23 cellular contexts compared by ENCODE assay signal in genomic region chr11:113623114-113623513, GRCh38.
"Had no signal": no experiment of that assay in that cellular context is flagged by ENCODE, and none has a peak within 500 bp of the region (broad histone marks: within the 10 kb centered on the region; RNA-seq: fewer than 3 reads in every experiment).

No MANE protein-coding gene starts in this region.

- DNase-seq: activated CD4-positive, alpha-beta memory T cell treated with anti-CD3 and anti-CD28 coated beads, Interleukin-2, amount 10 ng/mL, durations not matched to agents 7 days and 5 days; activated CD4-positive, alpha-beta T cell treated with anti-CD3 and anti-CD28 coated beads for 48 hours; activated CD8-positive, alpha-beta memory T cell treated with anti-CD3 and anti-CD28 coated beads, Interleukin-2, amount 10 ng/mL, durations not matched to agents 7 days and 5 days; activated gamma-delta T cell treated with Interleukin-2 at 50 U/mL for 16 hours; heart right ventricle; kidney; lower lobe of right lung; mesendoderm; mucosa of descending colon; occipital lobe; right lobe of liver; small intestine; stimulated activated CD4-positive, alpha-beta T cell treated with anti-CD3 and anti-CD28 coated beads, Interleukin-2, amount 100 ng/mL, for 24 hours; stomach; T-helper 9 cell; trophoblast cell had no signal

- H3K4me3 Mint-ChIP-seq: activated CD4-positive, alpha-beta memory T cell treated with anti-CD3 and anti-CD28 coated beads, Interleukin-2, amount 10 ng/mL, durations not matched to agents 7 days and 5 days; activated CD8-positive, alpha-beta memory T cell treated with anti-CD3 and anti-CD28 coated beads, Interleukin-2, amount 10 ng/mL, durations not matched to agents 7 days and 5 days; activated naive CD4-positive, alpha-beta T cell treated with anti-CD3 and anti-CD28 coated beads, Interleukin-2, amount 50 U/mL, for 24 hours; stimulated activated effector memory CD8-positive, alpha-beta T cell treated with anti-CD3 and anti-CD28 coated beads, Interleukin-12 subunit alpha, Interleukin-12 subunit beta, amount 100 ng/mL, for 72 hours had no signal

- ATAC-seq: activated CD8-positive, alpha-beta memory T cell treated with anti-CD3 and anti-CD28 coated beads, Interleukin-2, amount 10 ng/mL, durations not matched to agents 7 days and 5 days; heart right ventricle; left lobe of liver; lower lobe of right lung; mucosa of descending colon; right lobe of liver; stimulated activated effector memory CD8-positive, alpha-beta T cell treated with anti-CD3 and anti-CD28 coated beads, Interleukin-12 subunit alpha, Interleukin-12 subunit beta, amount 100 ng/mL, for 72 hours had no signal

- H3K27ac Mint-ChIP-seq: activated CD4-positive, alpha-beta memory T cell treated with anti-CD3 and anti-CD28 coated beads, Interleukin-2, amount 10 ng/mL, durations not matched to agents 7 days and 5 days; activated CD8-positive, alpha-beta memory T cell treated with anti-CD3 and anti-CD28 coated beads, Interleukin-2, amount 10 ng/mL, durations not matched to agents 7 days and 5 days; activated naive CD4-positive, alpha-beta T cell treated with anti-CD3 and anti-CD28 coated beads, Interleukin-2, amount 50 U/mL, for 24 hours; stimulated activated effector memory CD8-positive, alpha-beta T cell treated with anti-CD3 and anti-CD28 coated beads, Interleukin-12 subunit alpha, Interleukin-12 subunit beta, amount 100 ng/mL, for 72 hours had no signal

- H3K4me3 ChIP-seq: ascending aorta, coronary artery, esophagus muscularis mucosa, heart right ventricle, lower lobe of right lung, mucosa of descending colon, right lobe of liver, stomach, vagina had no signal

- H3K4me1 Mint-ChIP-seq: activated CD4-positive, alpha-beta memory T cell treated with anti-CD3 and anti-CD28 coated beads, Interleukin-2, amount 10 ng/mL, durations not matched to agents 7 days and 5 days; activated CD8-positive, alpha-beta memory T cell treated with anti-CD3 and anti-CD28 coated beads, Interleukin-2, amount 10 ng/mL, durations not matched to agents 7 days and 5 days; activated naive CD4-positive, alpha-beta T cell treated with anti-CD3 and anti-CD28 coated beads, Interleukin-2, amount 50 U/mL, for 24 hours; stimulated activated effector memory CD8-positive, alpha-beta T cell treated with anti-CD3 and anti-CD28 coated beads, Interleukin-12 subunit alpha, Interleukin-12 subunit beta, amount 100 ng/mL, for 72 hours had no signal

- H3K36me3 Mint-ChIP-seq: activated naive CD4-positive, alpha-beta T cell treated with anti-CD3 and anti-CD28 coated beads, Interleukin-2, amount 50 U/mL, for 24 hours; stimulated activated effector memory CD8-positive, alpha-beta T cell treated with anti-CD3 and anti-CD28 coated beads, Interleukin-12 subunit alpha, Interleukin-12 subunit beta, amount 100 ng/mL, for 72 hours had no signal

- H3K9me3 Mint-ChIP-seq: activated naive CD4-positive, alpha-beta T cell treated with anti-CD3 and anti-CD28 coated beads, Interleukin-2, amount 50 U/mL, for 24 hours had no signal
